9 cellular contexts compared by ENCODE assay signal in the genomic region with DNA sequence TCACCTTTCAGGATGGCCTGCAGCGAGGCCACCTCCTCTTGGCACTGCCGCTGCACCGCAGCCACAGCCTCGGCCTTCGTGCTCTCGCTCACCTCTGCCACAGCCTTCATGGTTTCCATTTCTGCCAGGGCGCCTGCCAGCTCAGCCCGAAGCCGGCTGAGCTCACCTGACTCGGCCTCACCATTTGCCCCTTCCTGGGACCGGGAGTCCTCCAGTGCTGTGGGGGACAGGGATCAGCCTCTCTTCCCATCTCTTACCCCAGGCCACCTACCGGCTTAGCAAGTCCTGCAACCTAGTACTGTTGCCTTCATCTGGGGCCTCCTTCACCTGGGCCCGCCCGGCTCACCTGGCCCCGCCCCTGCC. TPM values are rescaled to one million over a fixed set of nuclear protein-coding genes. Genes with fewer than 3 reads are reported as not detected.
DNase-seq lines count a peak whose midpoint lies in the region; ATAC-seq, FAIRE-seq and TF ChIP-seq lines count a peak whose summit lies in the region.
"Had no signal": no experiment of that assay in that cellular context is flagged by ENCODE, and none has a peak within 500 bp of the region (broad histone marks: within the 10 kb centered on the region; RNA-seq: fewer than 3 reads in every experiment).

No MANE protein-coding gene starts in this region.

- FAIRE-seq in kidney (lab: Jason Lieb, UNC) = no peak

- H3K9me3 ChIP-seq in kidney (ENCODE audit: control insufficient read depth in 1 of 2, low read length in 2 of 2) = no peaks in the 10 kb centered on the region
- H3K9me3 ChIP-seq in tibial artery = no peaks in the 10 kb centered on the region

- DNase-seq in activated T-cell treated with anti-CD3 and anti-CD28 coated beads, Interleukin-2, amount 50 U/mL, for 72 hours = no peak
- DNase-seq in activated T-cell treated with anti-CD3 and anti-CD28 coated beads, Interleukin-2, amount 50 U/mL, for 48 hours = no peak
- DNase-seq in kidney = no peak
- DNase-seq in tibial artery = no peak
- no peak for DNase-seq in NCI-H1417 treated with DMSO at 0.1 percent for 48 hours (lab: John Stamatoyannopoulos, UW)
- no peak for DNase-seq in HuH-7.5 (ENCODE audit: low spot score)
- DNase-seq in HuH-7 (ENCODE audit: low spot score) = no peak

- H3K4me3 Mint-ChIP-seq in activated T-cell treated with anti-CD3 and anti-CD28 coated beads, Interleukin-2, amount 50 U/mL, for 72 hours = peak overlapping the region; percentile 94 to 98
- H3K4me3 Mint-ChIP-seq in activated T-helper 17 cell treated with anti-CD3 and anti-CD28 coated beads, Interleukin-2, amount 50 U/mL, for 72 hours = peak overlapping the region; percentile 100

- H3K27ac Mint-ChIP-seq in activated T-cell treated with anti-CD3 and anti-CD28 coated beads, Interleukin-2, amount 50 U/mL, for 72 hours = peak overlapping the region; percentile 43
- peak overlapping the region; percentile 100 for H3K27ac Mint-ChIP-seq in activated T-helper 17 cell treated with anti-CD3 and anti-CD28 coated beads, Interleukin-2, amount 50 U/mL, for 72 hours

- ATAC-seq in activated T-cell treated with anti-CD3 and anti-CD28 coated beads, Interleukin-2, amount 50 U/mL, for 72 hours (replicated peaks in 1 of 2) = no peak
- ATAC-seq in activated T-helper 17 cell treated with anti-CD3 and anti-CD28 coated beads, Interleukin-2, amount 50 U/mL, for 72 hours (replicated peaks) = no peak

- TF ChIP-seq CTCF in kidney (IDR thresholded peaks at IDR 0.05; ENCODE audit: borderline replicate concordance, extremely low read depth, insufficient read depth) = no peak
- no peak for TF ChIP-seq CTCF in tibial artery (IDR thresholded peaks at IDR 0.05)

- intact Hi-C loops in kidney (cut with DNase I) (no loop called here), tibial artery (cut with DNase I; ENCODE audit: low total_unique reads) (loop anchor here (2.0 to 5.0 kb wide), 2 partner anchors 57 to 78 kb away; a partner anchor contains a TSS)

- H3K36me3 ChIP-seq in kidney (ENCODE audit: control insufficient read depth in 1 of 2, insufficient read depth in 2 of 2, low read length in 2 of 2) (peaks cover 0 to 3% of the 10 kb centered on the region in 2 donors), tibial artery (peaks cover 0 to 7% (median 4%) of the 10 kb centered on the region in 3 donors)

- no peaks in the 10 kb centered on the region for H3K27me3 ChIP-seq in tibial artery

- H3K9me3 Mint-ChIP-seq in activated T-cell treated with anti-CD3 and anti-CD28 coated beads, Interleukin-2, amount 50 U/mL, for 72 hours = no peaks in the 10 kb centered on the region
- no peaks in the 10 kb centered on the region for H3K9me3 Mint-ChIP-seq in activated T-helper 17 cell treated with anti-CD3 and anti-CD28 coated beads, Interleukin-2, amount 50 U/mL, for 72 hours

- H3K36me3 Mint-ChIP-seq in activated T-cell treated with anti-CD3 and anti-CD28 coated beads, Interleukin-2, amount 50 U/mL, for 72 hours (ENCODE audit: insufficient read depth in 2 of 2) = peaks cover 0 to 7% of the 10 kb centered on the region in 2 donors
- H3K36me3 Mint-ChIP-seq in activated T-helper 17 cell treated with anti-CD3 and anti-CD28 coated beads, Interleukin-2, amount 50 U/mL, for 72 hours (ENCODE audit: low read depth) = peaks cover 35% of the 10 kb centered on the region

- H3K27me3 Mint-ChIP-seq in activated T-cell treated with anti-CD3 and anti-CD28 coated beads, Interleukin-2, amount 50 U/mL, for 72 hours (ENCODE audit: low read depth) = no peaks in the 10 kb centered on the region
- H3K27me3 Mint-ChIP-seq in activated T-helper 17 cell treated with anti-CD3 and anti-CD28 coated beads, Interleukin-2, amount 50 U/mL, for 72 hours = no peaks in the 10 kb centered on the region

- H3K4me3 ChIP-seq in kidney (ENCODE audit: low read length in 2 of 2) (peak overlapping the region; percentile 56 to 91), tibial artery (peak overlapping the region; percentile 68 to 86)

- H3K4me1 ChIP-seq in kidney (ENCODE audit: control insufficient read depth in 1 of 2, insufficient read depth in 1 of 2, low read depth in 1 of 2, low read length in 2 of 2) = peaks cover 5 to 10% of the 10 kb centered on the region in 2 donors
- peaks cover 0 to 12% (median 8%) of the 10 kb centered on the region in 4 donors for H3K4me1 ChIP-seq in tibial artery

- peak overlapping the region in 1 of 2 donors; percentile 26 for H3K9ac ChIP-seq in kidney (ENCODE audit: low read length in 2 of 2)

- H3K27ac ChIP-seq in kidney (ENCODE audit: low read depth in 2 of 2, low read length in 2 of 2) = peak overlapping the region; percentile 95 to 96
- peak overlapping the region; percentile 93 to 98 for H3K27ac ChIP-seq in tibial artery

- H3K4me1 Mint-ChIP-seq in activated T-cell treated with anti-CD3 and anti-CD28 coated beads, Interleukin-2, amount 50 U/mL, for 72 hours (ENCODE audit: low read depth) = peaks cover 20% of the 10 kb centered on the region
- peaks cover 14% of the 10 kb centered on the region for H3K4me1 Mint-ChIP-seq in activated T-helper 17 cell treated with anti-CD3 and anti-CD28 coated beads, Interleukin-2, amount 50 U/mL, for 72 hours

RNA-seq across cellular contexts. Expression of a gene that starts 0.7 kb away (rescaled TPM):
- total RNA-seq in activated T-cell treated with anti-CD3 and anti-CD28 coated beads, Interleukin-2, amount 50 U/mL, for 72 hours = 10 to 100 TPM; 10.8 to 14.1 TPM
- total RNA-seq in activated T-helper 17 cell treated with anti-CD3 and anti-CD28 coated beads, Interleukin-2, amount 50 U/mL, for 72 hours = 10 to 100 TPM; 21.5 to 34.1 TPM
- 30.1 TPM for total RNA-seq in kidney
- 21.0 TPM for polyA plus RNA-seq in kidney (ENCODE audit: insufficient read depth, low read depth, low replicate concordance)

RNA-seq across cellular contexts. Expression of a gene that starts 7.4 kb away (rescaled TPM):
- total RNA-seq in activated T-cell treated with anti-CD3 and anti-CD28 coated beads, Interleukin-2, amount 50 U/mL, for 72 hours = 1 to 10 TPM; 1.3 to 1.4 TPM
- 1 to 10 TPM in 1 of 2 donors, not detected in 1; 2.1 TPM for total RNA-seq in activated T-helper 17 cell treated with anti-CD3 and anti-CD28 coated beads, Interleukin-2, amount 50 U/mL, for 72 hours
- 2.6 TPM for total RNA-seq in kidney
- 0.47 TPM for polyA plus RNA-seq in kidney (ENCODE audit: insufficient read depth, low read depth, low replicate concordance)
- total RNA-seq: dermis microvascular lymphatic vessel endothelial cell had no signal

RNA-seq across cellular contexts. Expression of a gene that starts 26.4 kb away (rescaled TPM):
- 10 to 100 TPM; 81.1 to 97.6 TPM for total RNA-seq in activated T-cell treated with anti-CD3 and anti-CD28 coated beads, Interleukin-2, amount 50 U/mL, for 72 hours
- 100 to 1,000 TPM in 1 of 2 donors, 10 to 100 TPM in 1; 81.3 to 100 TPM for total RNA-seq in activated T-helper 17 cell treated with anti-CD3 and anti-CD28 coated beads, Interleukin-2, amount 50 U/mL, for 72 hours
- 31.0 TPM for total RNA-seq in kidney
- 8.9 TPM for polyA plus RNA-seq in kidney (ENCODE audit: insufficient read depth, low read depth, low replicate concordance)

RNA-seq across cellular contexts. Expression of a gene that starts 46.1 kb away (rescaled TPM):
- total RNA-seq in activated T-cell treated with anti-CD3 and anti-CD28 coated beads, Interleukin-2, amount 50 U/mL, for 72 hours = 1 to 10 TPM; 6.1 to 8.4 TPM
- total RNA-seq in activated T-helper 17 cell treated with anti-CD3 and anti-CD28 coated beads, Interleukin-2, amount 50 U/mL, for 72 hours = 1 to 10 TPM; 2.2 to 3.1 TPM
- total RNA-seq in kidney = 0.25 TPM
- 0.47 TPM for polyA plus RNA-seq in kidney (ENCODE audit: insufficient read depth, low read depth, low replicate concordance)

RNA-seq across cellular contexts. Expression of a gene that starts 50.2 kb away (rescaled TPM):
- total RNA-seq in activated T-cell treated with anti-CD3 and anti-CD28 coated beads, Interleukin-2, amount 50 U/mL, for 72 hours = 10 to 100 TPM; 21.1 to 23.6 TPM
- total RNA-seq in activated T-helper 17 cell treated with anti-CD3 and anti-CD28 coated beads, Interleukin-2, amount 50 U/mL, for 72 hours = 10 to 100 TPM; 15.0 to 26.8 TPM
- total RNA-seq in kidney = 38.4 TPM
- polyA plus RNA-seq in kidney (ENCODE audit: insufficient read depth, low read depth, low replicate concordance) = 34.5 TPM
